Comparison of ENCODE assay signal across 28 cellular contexts in the genomic region with DNA sequence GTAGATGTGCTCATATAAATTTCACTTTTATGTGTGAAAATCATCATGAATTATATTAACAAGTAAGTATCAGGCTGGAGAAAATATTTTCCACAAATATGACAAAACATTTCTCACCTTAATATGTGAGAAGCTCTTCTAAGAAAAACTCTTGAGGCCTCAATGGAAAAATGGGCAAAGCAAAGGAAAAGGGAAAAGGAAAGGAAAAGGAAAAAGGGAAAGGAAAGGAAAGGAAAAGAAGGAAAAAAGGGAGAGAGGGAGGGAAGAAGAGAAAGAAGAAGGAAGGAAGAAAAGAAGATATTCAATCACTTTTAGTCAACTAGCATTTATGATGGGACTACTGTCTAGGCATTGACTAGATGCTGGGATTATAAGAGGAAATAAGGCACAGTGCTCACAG.
"Had no signal": no experiment of that assay in that cellular context is flagged by ENCODE, and none has a peak within 500 bp of the region (broad histone marks: within the 10 kb centered on the region; RNA-seq: fewer than 3 reads in every experiment).

No MANE protein-coding gene starts in this region.

- H3K9me3 Mint-ChIP-seq: neural progenitor cell, type B pancreatic cell had no signal

- DNase-seq: naive thymus-derived CD4-positive, alpha-beta T cell; natural killer cell; occipital lobe; ovary; posterior cingulate gyrus; psoas muscle; right cardiac atrium; sigmoid colon; stimulated activated CD4-positive, alpha-beta T cell treated with anti-CD3 and anti-CD28 coated beads, Interleukin-15, amount 100 ng/mL, for 24 hours; stimulated activated CD4-positive, alpha-beta T cell treated with anti-CD3 and anti-CD28 coated beads, Interleukin-2, amount 100 ng/mL, for 24 hours; stimulated activated CD4-positive, alpha-beta T cell treated with anti-CD3 and anti-CD28 coated beads, Interleukin-2, amount 100 ng/mL, for 48 hours; stimulated activated CD4-positive, alpha-beta T cell treated with anti-CD3 and anti-CD28 coated beads, Interleukin-4, amount 100 ng/mL, for 24 hours; stimulated activated naive CD4-positive, alpha-beta T cell; stimulated activated naive CD8-positive, alpha-beta T cell treated with anti-CD3 and anti-CD28 coated beads, Interleukin-15, amount 100 ng/mL, for 72 hours; substantia nigra; testis; tibial artery; transverse colon; upper lobe of right lung; uterus had no signal

- H3K4me3 ChIP-seq: neural progenitor cell, ovary, psoas muscle, right lobe of liver, sigmoid colon, suprapubic skin, testis, tibial artery, transverse colon, upper lobe of right lung, uterus had no signal

- H3K27ac Mint-ChIP-seq: naive thymus-derived CD4-positive, alpha-beta T cell; natural killer cell; nephron; neural progenitor cell; progenitor cell of endocrine pancreas; stimulated activated memory B cell treated with anti-CD40 and anti-IgM and Interleukin-4, amounts not matched to agents 10 μg/mL and 1 μg/mL and 100 μg/mL, for 72 hours; stimulated activated naive CD8-positive, alpha-beta T cell treated with anti-CD3 and anti-CD28 coated beads, Interleukin-15, amount 100 ng/mL, for 72 hours; type B pancreatic cell had no signal

- H3K27ac ChIP-seq: neural progenitor cell, ovary, parathyroid adenoma, psoas muscle, right lobe of liver, sigmoid colon, suprapubic skin, testis, tibial artery, transverse colon, upper lobe of right lung, uterus had no signal

- H3K4me1 Mint-ChIP-seq: nephron; neural progenitor cell; stimulated activated memory B cell treated with anti-CD40 and anti-IgM and Interleukin-4, amounts not matched to agents 10 μg/mL and 1 μg/mL and 100 μg/mL, for 72 hours; stimulated activated naive CD8-positive, alpha-beta T cell treated with anti-CD3 and anti-CD28 coated beads, Interleukin-15, amount 100 ng/mL, for 72 hours had no signal

- H3K36me3 Mint-ChIP-seq: neural progenitor cell, type B pancreatic cell had no signal

- H3K4me1 ChIP-seq: neural progenitor cell, parathyroid adenoma, psoas muscle, right lobe of liver, sigmoid colon, suprapubic skin, testis, tibial artery, transverse colon, upper lobe of right lung, uterus had no signal

- H3K4me3 Mint-ChIP-seq: naive thymus-derived CD4-positive, alpha-beta T cell; natural killer cell; nephron; neural progenitor cell; stimulated activated memory B cell treated with anti-CD40 and anti-IgM and Interleukin-4, amounts not matched to agents 10 μg/mL and 1 μg/mL and 100 μg/mL, for 72 hours; stimulated activated naive CD8-positive, alpha-beta T cell treated with anti-CD3 and anti-CD28 coated beads, Interleukin-15, amount 100 ng/mL, for 72 hours; type B pancreatic cell had no signal

- H3K36me3 ChIP-seq: neural progenitor cell, ovary, right lobe of liver, sigmoid colon, suprapubic skin, tibial artery, transverse colon, upper lobe of right lung, uterus had no signal

- H3K9me3 ChIP-seq: ovary, psoas muscle, sigmoid colon, suprapubic skin, testis, tibial artery, transverse colon, upper lobe of right lung, uterus had no signal

- ATAC-seq: naive thymus-derived CD4-positive, alpha-beta T cell; natural killer cell; psoas muscle; right cardiac atrium; right lobe of liver; stimulated activated memory B cell treated with anti-CD40 and anti-IgM and Interleukin-4, amounts not matched to agents 10 μg/mL and 1 μg/mL and 100 μg/mL, for 72 hours; stimulated activated naive CD8-positive, alpha-beta T cell treated with anti-CD3 and anti-CD28 coated beads, Interleukin-15, amount 100 ng/mL, for 72 hours; upper lobe of right lung had no signal
